ENCODE assay signal across 8 cellular contexts in genomic region chr22:19429950-19430889, GRCh38. TPM values are rescaled to one million over a fixed set of nuclear protein-coding genes. Genes with fewer than 3 reads are reported as not detected.
A peak's percentile ranks its signal among the peaks of the same experiment; 100 is the strongest.
DNase-seq lines count a peak whose midpoint lies in the region; ATAC-seq and TF ChIP-seq lines count a peak whose summit lies in the region.

No MANE protein-coding gene starts in this region.

- peaks cover 56% of the 10 kb centered on the region for H3K4me1 Mint-ChIP-seq in activated naive CD4-positive, alpha-beta T cell treated with anti-CD3 and anti-CD28 coated beads for 36 hours (ENCODE audit: low read depth)

- no peak for TF ChIP-seq EP300 in sigmoid colon (IDR thresholded peaks at IDR 0.05)

- H3K4me1 ChIP-seq in right cardiac atrium (ENCODE audit: control insufficient read depth, insufficient read depth, low read length) (peaks cover 2% of the 10 kb centered on the region), sigmoid colon (peaks cover 0 to 30% (median 29%) of the 10 kb centered on the region in 4 donors)

- H3K4me3 ChIP-seq in right cardiac atrium (ENCODE audit: low read length), result peak overlapping the region; percentile 93
- peak overlapping the region; percentile 85 to 93 (median 90) for H3K4me3 ChIP-seq in sigmoid colon

- no peak for TF ChIP-seq CTCF in sigmoid colon (IDR thresholded peaks at IDR 0.05)

- no peaks in the 10 kb centered on the region for H3K27me3 Mint-ChIP-seq in activated naive CD4-positive, alpha-beta T cell treated with anti-CD3 and anti-CD28 coated beads for 36 hours (ENCODE audit: low read depth)

- peaks cover 0 to 10% (median 3%) of the 10 kb centered on the region in 4 donors for H3K36me3 ChIP-seq in sigmoid colon

- peak; percentile 12 for DNase-seq in DMS53 (lab: John Stamatoyannopoulos, UW)
- DNase-seq in DMS53 treated with DMSO at 0.1 percent for 48 hours (lab: John Stamatoyannopoulos, UW; ENCODE audit: unreplicated experiment), result no peak
- DNase-seq in NOMO-1 treated with dmso at 0.1 percent for 144 hours (lab: John Stamatoyannopoulos, UW; ENCODE audit: unreplicated experiment), result peak; percentile 56
- peak; percentile 62 for DNase-seq in activated naive CD4-positive, alpha-beta T cell treated with anti-CD3 and anti-CD28 coated beads for 36 hours
- DNase-seq in right cardiac atrium, result no peak
- no peak for DNase-seq in sigmoid colon
- DNase-seq in NCI-H2081 treated with DMSO at 0.1 percent for 48 hours (lab: John Stamatoyannopoulos, UW), result no peak

- WGBS in right cardiac atrium, result 15% methylated on average over 12 of the region's 12 CpGs
- WGBS in sigmoid colon, 2 donors, result 5 to 9% methylated on average over 12 of the region's 12 CpGs

- ATAC-seq in right cardiac atrium (no peak), HG02840 (IDR thresholded peaks at IDR 0.05; ENCODE audit: low FRiP score, unreplicated experiment) (no peak)

- TF ChIP-seq POLR2A in sigmoid colon (IDR thresholded peaks at IDR 0.05), result no peak

- H3K4me3 Mint-ChIP-seq in activated naive CD4-positive, alpha-beta T cell treated with anti-CD3 and anti-CD28 coated beads for 36 hours, result peak overlapping the region; percentile 73

- intact Hi-C loops in activated naive CD4-positive, alpha-beta T cell treated with anti-CD3 and anti-CD28 coated beads for 36 hours (cut with micrococcal nuclease), result loop anchor here (1.0 to 5.0 kb wide), 8 partner anchors 11 to 687 kb away; partner anchors contain the start of genes CLTCL1, COMT, DGCR2 and RANBP1
- intact Hi-C loops in right cardiac atrium (cut with DNase I) (loop anchor here in 1 of 4 donors (2.0 kb wide), 1 partner anchor 49 kb away; the partner anchor contains the start of genes CDC45 and UFD1), sigmoid colon (cut with DNase I) (loop anchor here (5.0 to 10.0 kb wide), 2 partner anchors 135 to 253 kb away; partner anchors contain the start of genes CLTCL1 and SLC25A1)

- H3K27ac ChIP-seq in right cardiac atrium (ENCODE audit: low read length), result no peak overlapping the region
- H3K27ac ChIP-seq in sigmoid colon, result peak overlapping the region; percentile 64 to 98 (median 93)

- H3K27me3 ChIP-seq in right cardiac atrium (ENCODE audit: control insufficient read depth, insufficient read depth), result no peaks in the 10 kb centered on the region
- no peaks in the 10 kb centered on the region for H3K27me3 ChIP-seq in sigmoid colon

- peak overlapping the region; percentile 65 for H3K27ac Mint-ChIP-seq in activated naive CD4-positive, alpha-beta T cell treated with anti-CD3 and anti-CD28 coated beads for 36 hours

- H3K9me3 ChIP-seq in right cardiac atrium (ENCODE audit: control insufficient read depth, low read length) (no peaks in the 10 kb centered on the region), sigmoid colon (no peaks in the 10 kb centered on the region)

- CTCF ChIA-PET in activated naive CD4-positive, alpha-beta T cell treated with anti-CD3 and anti-CD28 coated beads for 36 hours (lab: Charles Lee), result interaction anchor here (1.0 kb wide), 1 partner anchor 251 kb away, joined by 3 read pairs; no protein-coding TSS in a partner anchor

- no peaks in the 10 kb centered on the region for H3K9me3 Mint-ChIP-seq in activated naive CD4-positive, alpha-beta T cell treated with anti-CD3 and anti-CD28 coated beads for 36 hours

- peaks cover 14% of the 10 kb centered on the region for H3K36me3 Mint-ChIP-seq in activated naive CD4-positive, alpha-beta T cell treated with anti-CD3 and anti-CD28 coated beads for 36 hours (ENCODE audit: low read depth)

RNA-seq across cellular contexts. Expression of gene HIRA, which starts 1.3 kb away (rescaled TPM):
- total RNA-seq in activated naive CD4-positive, alpha-beta T cell treated with anti-CD3 and anti-CD28 coated beads for 36 hours, result 10 to 100 TPM; 16.2 to 18.0 TPM
- total RNA-seq in right cardiac atrium (10 to 100 TPM; 11.6 to 16.1 (median 14.6) TPM), sigmoid colon (10 to 100 TPM; 11.8 to 18.6 (median 16.0) TPM)
- polyA plus RNA-seq in right cardiac atrium (6.2 TPM), sigmoid colon (10 to 100 TPM; 11.1 to 25.0 (median 13.2) TPM)

RNA-seq across cellular contexts. Expression of gene MRPL40, which starts 2.1 kb away (rescaled TPM):
- total RNA-seq in activated naive CD4-positive, alpha-beta T cell treated with anti-CD3 and anti-CD28 coated beads for 36 hours, result 10 to 100 TPM; 32.6 to 34.9 TPM
- 10 to 100 TPM; 37.5 to 49.4 (median 43.1) TPM for total RNA-seq in right cardiac atrium
- polyA plus RNA-seq in right cardiac atrium, result 66.9 TPM
- 10 to 100 TPM; 19.5 to 32.3 (median 26.4) TPM for total RNA-seq in sigmoid colon
- polyA plus RNA-seq in sigmoid colon, result 10 to 100 TPM; 25.7 to 32.4 (median 30.1) TPM

RNA-seq across cellular contexts. Expression of gene C22orf39, which starts 17.3 kb away (rescaled TPM):
- 10 to 100 TPM; 29.3 to 30.2 TPM for total RNA-seq in activated naive CD4-positive, alpha-beta T cell treated with anti-CD3 and anti-CD28 coated beads for 36 hours
- total RNA-seq in right cardiac atrium (10 to 100 TPM; 44.9 to 64.3 (median 58.5) TPM), sigmoid colon (100 to 1,000 TPM in 2 of 4 donors, 10 to 100 TPM in 2; 88.1 to 135 (median 102) TPM)
- polyA plus RNA-seq in right cardiac atrium (45.6 TPM), sigmoid colon (10 to 100 TPM; 25.2 to 39.0 (median 29.5) TPM)

RNA-seq across cellular contexts. Expression of gene UFD1, which starts 48.8 kb away (rescaled TPM):
- total RNA-seq in activated naive CD4-positive, alpha-beta T cell treated with anti-CD3 and anti-CD28 coated beads for 36 hours, result 10 to 100 TPM; 75.1 to 83.3 TPM
- total RNA-seq in right cardiac atrium, result 10 to 100 TPM; 34.7 to 46.9 (median 42.7) TPM
- 58.1 TPM for polyA plus RNA-seq in right cardiac atrium
- 10 to 100 TPM; 28.5 to 45.7 (median 31.4) TPM for total RNA-seq in sigmoid colon
- 100 to 1,000 TPM in 2 of 3 donors, 10 to 100 TPM in 1; 84.3 to 131 (median 111) TPM for polyA plus RNA-seq in sigmoid colon

RNA-seq across cellular contexts. Expression of gene CDC45, which starts 49.5 kb away (rescaled TPM):
- total RNA-seq in activated naive CD4-positive, alpha-beta T cell treated with anti-CD3 and anti-CD28 coated beads for 36 hours, result 10 to 100 TPM; 86.3 to 91.7 TPM
- total RNA-seq in right cardiac atrium, result under 1 TPM in 2 of 4 donors, not detected in 2; 0.80 to 0.85 TPM
- 0.16 TPM for polyA plus RNA-seq in right cardiac atrium
- under 1 TPM in 1 of 4 donors, not detected in 3; 0.14 TPM for total RNA-seq in sigmoid colon
- polyA plus RNA-seq in sigmoid colon, result 10 to 100 TPM in 1 of 3 donors, 1 to 10 TPM in 2; 2.4 to 16.6 (median 9.7) TPM

Comparison
In these comparisons a context has a peak if more than half of its experiments do, and no peak if none do; other contexts are left out.
1. DNase-seq: peak in DMS53 (single experiment), NOMO-1 treated with dmso at 0.1 percent for 144 hours (single experiment) and activated naive CD4-positive, alpha-beta T cell treated with anti-CD3 and anti-CD28 coated beads for 36 hours (single experiment); none in DMS53 treated with DMSO at 0.1 percent for 48 hours (single experiment), right cardiac atrium (0 of 3), sigmoid colon (single experiment) and NCI-H2081 treated with DMSO at 0.1 percent for 48 hours (single experiment).